8 cellular contexts compared by ENCODE assay signal in the genomic region with DNA sequence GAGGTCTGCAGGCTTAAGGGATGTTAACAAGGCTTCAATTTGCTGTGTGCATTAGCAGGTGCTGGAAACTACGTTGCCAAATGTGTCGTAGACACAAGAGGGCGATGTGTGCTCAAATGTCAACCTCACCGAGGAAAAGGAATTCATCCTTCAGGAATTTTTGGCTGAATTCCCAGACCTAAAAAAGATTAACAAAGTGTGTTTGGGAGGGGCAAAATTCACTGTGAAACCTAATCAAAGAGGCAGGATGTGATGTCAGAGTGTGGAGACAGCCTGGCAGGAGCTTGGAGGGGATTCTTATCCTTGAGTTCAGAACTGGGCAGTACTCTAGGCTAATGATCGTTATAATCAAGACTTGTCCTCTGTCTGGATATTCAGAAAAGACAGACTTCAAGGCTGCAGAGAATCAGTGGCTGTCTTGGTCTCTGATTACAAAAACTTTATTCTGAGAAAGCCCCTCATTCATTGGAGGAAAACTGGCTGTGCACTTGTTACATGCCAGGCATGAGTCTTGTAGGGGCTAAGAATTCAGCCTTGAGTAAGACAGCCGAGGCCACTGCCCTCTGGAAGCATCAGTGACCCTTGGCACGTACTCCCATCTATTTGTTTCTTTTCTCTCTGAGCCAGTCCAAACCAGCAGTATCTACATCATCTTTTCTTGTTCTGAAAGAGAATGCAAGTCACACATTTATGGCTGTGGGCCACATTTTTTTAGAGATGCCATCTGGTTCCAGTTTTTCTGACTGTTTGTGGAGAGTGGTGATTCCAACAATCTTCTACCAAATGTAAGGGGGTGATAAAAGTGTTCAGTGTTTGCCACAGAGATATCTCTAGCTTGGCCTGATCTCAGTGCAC. TPM values are rescaled to one million over a fixed set of nuclear protein-coding genes. Genes with fewer than 3 reads are reported as not detected.
A peak's percentile ranks its signal among the peaks of the same experiment; 100 is the strongest.
DNase-seq lines count a peak whose midpoint lies in the region; ATAC-seq and TF ChIP-seq lines count a peak whose summit lies in the region.

No MANE protein-coding gene starts in this region.

- no peaks in the 10 kb centered on the region for H3K36me3 ChIP-seq in PC-9 (ENCODE audit: low read depth)
- no peaks in the 10 kb centered on the region for H3K36me3 ChIP-seq in colonic mucosa

- POLR2A ChIA-PET in PC-9 (lab: Charles Lee; ENCODE audit: unreplicated experiment) = interaction anchor here (0.6 kb wide), 2 partner anchors 8 to 77 kb away, joined by 6 to 10 read pairs; no protein-coding TSS in a partner anchor

- H3F3A ChIP-seq in PC-9 (ENCODE audit: insufficient read depth, low read depth) = peaks cover 32% of the 10 kb centered on the region

- H3K27me3 ChIP-seq in PC-9 (ENCODE audit: insufficient read depth, low read depth) (no peaks in the 10 kb centered on the region), colonic mucosa (no peaks in the 10 kb centered on the region)

- no peaks in the 10 kb centered on the region for H3K9me2 ChIP-seq in PC-9 (ENCODE audit: insufficient read depth)

- H3K79me2 ChIP-seq in PC-9 (ENCODE audit: low read depth) = peaks cover 7% of the 10 kb centered on the region; the same call in 1 of the 2 replicates

- peak; percentile 82 for TF ChIP-seq CTCF in PC-9 (conservative IDR thresholded peaks at IDR 0.05)
- peak; percentile 60 for TF ChIP-seq CTCF in colonic mucosa (IDR thresholded peaks at IDR 0.05)

- H3K9ac ChIP-seq in colonic mucosa (ENCODE audit: low read depth in 2 of 2, low read length in 2 of 2) = no peak overlapping the region

- BruUV-seq in PC-9 (replicated peaks; lab: Mats Ljungman, UMichigan) = TSS peak; percentile 89

- peaks cover 57% of the 10 kb centered on the region for H3K4me1 ChIP-seq in PC-9 (replicated peaks; ENCODE audit: insufficient read depth)
- peaks cover 4% of the 10 kb centered on the region for H3K4me1 ChIP-seq in colonic mucosa

- H3K4me2 ChIP-seq in PC-9 = peak overlapping the region; percentile 65

- H2AFZ ChIP-seq in PC-9 = no peak overlapping the region

- no peaks in the 10 kb centered on the region for H4K20me1 ChIP-seq in PC-9 (ENCODE audit: insufficient read depth)

- H3K9me3 ChIP-seq in PC-9 (ENCODE audit: insufficient read depth, low read depth) = no peaks in the 10 kb centered on the region
- no peaks in the 10 kb centered on the region for H3K9me3 ChIP-seq in colonic mucosa

- DNase-seq in AML-193 (lab: John Stamatoyannopoulos, UW) (peak; percentile 14), HuH-7 (ENCODE audit: low spot score) (peak; percentile 83), PC-9 (peak; percentile 72 to 95), colonic mucosa (peak; percentile 83), left lobe of liver (ENCODE audit: low spot score) (peak; percentile 80), substantia nigra (lab: John Stamatoyannopoulos, UW) (peak in 39 of 49 donors; percentile 4 to 70 (median 33))

- H3K27ac ChIP-seq in PC-9 = peak overlapping the region; percentile 84
- H3K27ac ChIP-seq in colonic mucosa = peak overlapping the region; percentile 24
- no peak overlapping the region for H3K27ac ChIP-seq in substantia nigra (ENCODE audit: low read depth, low read length, poor library complexity, severe bottlenecking)

- intact Hi-C loops in PC-9 (cut with micrococcal nuclease; ENCODE audit: unreplicated experiment) = loop anchor here (1.0 to 10.0 kb wide), 9 partner anchors 66 to 638 kb away; partner anchors contain the start of gene AGFG1
- intact Hi-C loops in colonic mucosa (cut with DNase I) = loop anchor here (10.0 kb wide), 2 partner anchors 248 to 458 kb away; no protein-coding TSS in a partner anchor

- H3K4me3 ChIP-seq in PC-9 (no peak overlapping the region), colonic mucosa (no peak overlapping the region)

- ATAC-seq in GM18519 (IDR thresholded peaks at IDR 0.05; ENCODE audit: low FRiP score, unreplicated experiment) = peak; percentile 37
- ATAC-seq in left lobe of liver = peak; percentile 96
- no peak for ATAC-seq in HG03439 (IDR thresholded peaks at IDR 0.05; ENCODE audit: unreplicated experiment)

- CTCF ChIA-PET in PC-9 (lab: Charles Lee) = interaction anchor here (0.5 to 1.1 kb wide), 7 partner anchors 20 to 360 kb away, joined by 3 to 6 read pairs (median 4); no protein-coding TSS in a partner anchor

RNA-seq across cellular contexts. Expression of gene SCYGR1, which starts 18.7 kb away (rescaled TPM):
- not detected in 2 replicates for total RNA-seq in PC-9 (2021)
- total RNA-seq in colonic mucosa = not detected
- total RNA-seq in left lobe of liver = not detected

RNA-seq across cellular contexts. Expression of gene TM4SF20, which starts 27.3 kb away (rescaled TPM):
- total RNA-seq in PC-9 (2021) (not detected in 2 replicates), colonic mucosa (10 to 100 TPM in 1 of 2 donors, 1 to 10 TPM in 1; 4.2 to 34.9 TPM), left lobe of liver (not detected)

Comparison
In these comparisons a context has a peak if more than half of its experiments do, and no peak if none do; other contexts are left out.
1. DNase-seq: peak in every context shown above with its lines; median percentile 84 in PC-9; 83 in HuH-7; 83 in colonic mucosa; 80 in left lobe of liver; 33 in substantia nigra; 14 in AML-193.